ENCODE assay signal across 21 cellular contexts in genomic region chr4:73721901-73722300, GRCh38. TPM values are rescaled to one million over a fixed set of nuclear protein-coding genes. Genes with fewer than 3 reads are reported as not detected.
A peak's percentile ranks its signal among the peaks of the same experiment; 100 is the strongest.
DNase-seq lines count a peak whose midpoint lies in the region; ATAC-seq and TF ChIP-seq lines count a peak whose summit lies in the region.
"Had no signal": no experiment of that assay in that cellular context is flagged by ENCODE, and none has a peak within 500 bp of the region (broad histone marks: within the 10 kb centered on the region; RNA-seq: fewer than 3 reads in every experiment).

No MANE protein-coding gene starts in this region.

- no peak overlapping the region for H3K4me3 ChIP-seq in left ventricle myocardium inferior
- H3K4me3 ChIP-seq in SK-N-MC: no peak overlapping the region
- no peak overlapping the region for H3K4me3 ChIP-seq in foreskin fibroblast (ENCODE audit: low read depth in 1 of 2, low read length in 2 of 2)
- H3K4me3 ChIP-seq in upper lobe of right lung: no peak overlapping the region
- H3K4me3 ChIP-seq: BLaER1 treated with 17β-estradiol and CSF1 and Interleukin-3, amounts not matched to agents 10 nM and 100 nM; mucosa of descending colon; psoas muscle; upper lobe of left lung had no signal

- H3K4me1 ChIP-seq in left ventricle myocardium inferior (no peaks in the 10 kb centered on the region), upper lobe of right lung (peaks cover 10% of the 10 kb centered on the region)
- H3K4me1 ChIP-seq: psoas muscle had no signal

- no peak for TF ChIP-seq CTCF in left ventricle myocardium inferior (IDR thresholded peaks at IDR 0.05; ENCODE audit: borderline replicate concordance)
- TF ChIP-seq CTCF in foreskin fibroblast (IDR thresholded peaks at IDR 0.05; ENCODE audit: low read depth, low read length): no peak
- TF ChIP-seq CTCF in upper lobe of right lung (IDR thresholded peaks at IDR 0.05): no peak

- H3K27ac ChIP-seq in left ventricle myocardium inferior (replicated peaks): peak overlapping the region; percentile 44
- 0 out of 2 replicates have a peak overlapping the region, but pooled peaks have one; percentile 12 for H3K27ac ChIP-seq in SK-N-MC
- no peak overlapping the region for H3K27ac ChIP-seq in upper lobe of right lung
- H3K27ac ChIP-seq: psoas muscle had no signal

- H3K27me3 ChIP-seq in left ventricle myocardium inferior (ENCODE audit: low read depth) (no peaks in the 10 kb centered on the region), upper lobe of right lung (no peaks in the 10 kb centered on the region)
- H3K27me3 ChIP-seq: BLaER1 treated with 17β-estradiol and CSF1 and Interleukin-3, amounts not matched to agents 10 nM and 100 nM; upper lobe of left lung had no signal

- ATAC-seq in left cardiac atrium: no peak
- ATAC-seq in HG03196 (IDR thresholded peaks at IDR 0.05; ENCODE audit: unreplicated experiment): no peak
- ATAC-seq in upper lobe of right lung: no peak
- ATAC-seq: mucosa of descending colon had no signal

- intact Hi-C loops in left ventricle myocardium inferior (cut with micrococcal nuclease): no loop called here
- intact Hi-C loops in left cardiac atrium (cut with DNase I): no loop called here
- intact Hi-C loops in upper lobe of right lung (cut with DNase I): no loop called here

- no peak for DNase-seq in left ventricle myocardium inferior
- DNase-seq in left cardiac atrium: no peak
- no peak for DNase-seq in SK-N-MC (ENCODE audit: low read depth, low spot score)
- DNase-seq in foreskin fibroblast: peak; percentile 67 to 76
- no peak for DNase-seq in NCI-H1417 (lab: John Stamatoyannopoulos, UW)
- DNase-seq in upper lobe of right lung: no peak
- DNase-seq in AG08395 (ENCODE audit: low spot score): no peak
- DNase-seq: activated naive CD4-positive, alpha-beta T cell treated with anti-CD3 and anti-CD28 coated beads, Interleukin-2, amount 10 ng/mL, durations not matched to agents 7 days and 5 days; activated T-cell treated with anti-CD3 and anti-CD28 coated beads, Interleukin-2, amount 50 U/mL, for 48 hours; anterior cingulate cortex; erythroblast; glutamatergic neuron; mucosa of descending colon; NCI-H1417 treated with DMSO at 0.1 percent for 48 hours; NCI-H2171 treated with DMSO at 0.1 percent for 48 hours; NCI-H774; psoas muscle; T1000; upper lobe of left lung had no signal

- H3K9me3 ChIP-seq in left ventricle myocardium inferior (replicated peaks) (no peaks in the 10 kb centered on the region), SK-N-MC (ENCODE audit: low read depth, low read length) (no peaks in the 10 kb centered on the region), upper lobe of right lung (no peaks in the 10 kb centered on the region)
- H3K9me3 ChIP-seq: mucosa of descending colon, psoas muscle, upper lobe of left lung had no signal

- no peaks in the 10 kb centered on the region for H3K36me3 ChIP-seq in left ventricle myocardium inferior
- H3K36me3 ChIP-seq in SK-N-MC (ENCODE audit: insufficient read depth, low read length): no peaks in the 10 kb centered on the region
- no peaks in the 10 kb centered on the region for H3K36me3 ChIP-seq in upper lobe of right lung
- H3K36me3 ChIP-seq: BLaER1 treated with 17β-estradiol and CSF1 and Interleukin-3, amounts not matched to agents 10 nM and 100 nM; upper lobe of left lung had no signal

- H3K9ac ChIP-seq in SK-N-MC (ENCODE audit: insufficient read length): no peak overlapping the region
- H3K9ac ChIP-seq: BLaER1 treated with 17β-estradiol and CSF1 and Interleukin-3, amounts not matched to agents 10 nM and 100 nM had no signal

RNA-seq across cellular contexts. Expression of gene CXCL8, which starts 18.5 kb away (rescaled TPM):
- total RNA-seq in left ventricle myocardium inferior (0.30 TPM), left cardiac atrium (1 to 10 TPM in 1 of 2 donors, under 1 TPM in 1; 0.82 to 3.1 TPM), upper lobe of right lung (10.7 TPM)

Comparison
In these comparisons a context has a peak if more than half of its experiments do, and no peak if none do; other contexts are left out.
1. DNase-seq: peak in foreskin fibroblast (2 of 2); none in left ventricle myocardium inferior (single experiment), left cardiac atrium (single experiment), SK-N-MC (single experiment), NCI-H1417 (0 of 3), upper lobe of right lung (single experiment) and AG08395 (single experiment).